ENCODE assay signal across 23 cellular contexts in the genomic region with DNA sequence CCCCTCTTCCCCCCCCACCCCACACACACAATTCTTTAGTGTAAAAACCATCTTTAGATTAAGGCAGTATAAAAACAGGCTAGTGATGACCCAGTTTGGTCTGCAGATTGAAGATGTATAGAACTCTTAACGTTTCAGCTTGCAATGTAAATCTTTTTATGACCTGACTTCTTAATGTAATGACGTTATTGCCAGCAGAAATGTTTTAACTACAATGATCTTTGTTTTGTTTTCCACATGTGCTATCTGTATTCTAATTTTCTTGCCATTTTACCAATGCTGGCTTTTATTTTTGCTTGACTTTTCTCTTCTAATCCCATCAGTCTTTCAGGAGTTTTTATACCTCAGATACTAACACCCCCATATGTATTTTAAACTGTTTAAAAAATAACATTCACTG.
"Had no signal": no experiment of that assay in that cellular context is flagged by ENCODE, and none has a peak within 500 bp of the region (broad histone marks: within the 10 kb centered on the region; RNA-seq: fewer than 3 reads in every experiment).

No MANE protein-coding gene starts in this region.

- H3K4me3 ChIP-seq: MG63 had no signal

- H3K4me3 Mint-ChIP-seq: T-cell had no signal

- H3K27me3 ChIP-seq: MG63 had no signal

- H3K9me3 ChIP-seq: MG63, SK-N-SH had no signal

- H3K27me3 Mint-ChIP-seq: T-cell had no signal

- H3K27ac Mint-ChIP-seq: T-cell had no signal

- DNase-seq: IMR-90, Karpas-422, KG1, MG63, NCI-H1092, NCI-H1105 treated with DMSO at 0.1 percent for 48 hours, NCI-H1417 treated with DMSO at 0.1 percent for 48 hours, NCI-H146, NCI-H1694 treated with DMSO at 0.1 percent for 48 hours, NCI-H1930, NCI-H2081, NCI-H2107, NCI-H2227 treated with DMSO at 0.1 percent for 48 hours, NCI-H524 treated with DMSO at 0.1 percent for 48 hours, NCI-H69, NCI-H774, SHP77, SK-N-SH, SW 1271, T-cell had no signal

- H3K4me2 ChIP-seq: SK-N-SH had no signal

- H3K9ac ChIP-seq: SK-N-SH had no signal

- H3K9me3 Mint-ChIP-seq: T-cell had no signal

- H3K9me2 ChIP-seq: SK-N-SH had no signal

- FAIRE-seq: HepG2 had no signal

- H3K27ac ChIP-seq: RWPE1 had no signal

- ATAC-seq: HepG2, Panc1, T-cell had no signal
